Comparison of ENCODE assay signal across 10 cellular contexts in the genomic region with DNA sequence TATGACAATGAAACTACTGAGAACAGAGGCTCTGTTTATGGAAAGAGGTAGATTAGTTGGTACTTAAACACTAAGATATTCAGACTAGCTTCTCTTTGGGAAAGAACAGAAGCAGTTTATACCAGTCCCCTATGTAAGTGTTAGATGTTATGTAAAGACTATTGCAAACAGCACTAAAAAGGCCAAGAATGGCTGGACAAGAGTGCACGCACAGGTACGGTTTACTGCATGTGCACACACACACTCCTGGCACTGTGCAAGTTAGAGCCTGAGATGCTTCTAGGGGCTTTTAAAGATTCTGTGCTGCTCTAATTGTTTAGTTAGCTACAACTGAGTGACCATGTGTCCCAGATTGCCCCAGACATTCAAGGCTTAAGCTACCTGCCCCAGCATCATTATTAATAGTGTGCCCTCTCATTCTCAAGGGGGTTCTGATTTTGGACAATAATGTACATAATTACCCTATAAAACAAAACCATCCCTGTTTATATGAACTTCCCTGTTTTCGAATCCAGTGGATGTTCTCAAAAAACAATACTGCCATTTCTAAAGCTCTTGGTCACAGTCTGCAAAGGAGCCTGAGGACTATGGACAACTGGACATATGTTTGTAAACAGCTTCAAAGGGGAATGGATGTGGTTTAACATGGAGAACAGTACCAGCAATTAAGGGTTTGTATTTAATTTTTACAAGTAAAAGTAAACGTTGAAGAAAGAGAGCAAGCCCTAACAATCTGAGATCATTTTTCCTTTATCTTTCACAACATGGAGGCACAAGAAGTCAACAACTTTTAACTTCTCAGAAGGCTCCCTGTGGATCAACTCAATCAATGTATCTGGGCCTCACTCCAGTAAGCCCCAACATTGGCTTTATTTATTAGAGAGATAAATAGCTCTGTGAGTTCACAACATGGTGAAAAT. TPM values are rescaled to one million over a fixed set of nuclear protein-coding genes. Genes with fewer than 3 reads are reported as not detected.
A peak's percentile ranks its signal among the peaks of the same experiment; 100 is the strongest.
DNase-seq lines count a peak whose midpoint lies in the region; ATAC-seq, FAIRE-seq and TF ChIP-seq lines count a peak whose summit lies in the region.
"Had no signal": no experiment of that assay in that cellular context is flagged by ENCODE, and none has a peak within 500 bp of the region (broad histone marks: within the 10 kb centered on the region; RNA-seq: fewer than 3 reads in every experiment).

No MANE protein-coding gene starts in this region.

- BruUV-seq in OCI-LY7 (replicated peaks; lab: Mats Ljungman, UMichigan): no TSS peak
- BruUV-seq in endothelial cell of umbilical vein (replicated peaks; lab: Mats Ljungman, UMichigan): no TSS peak

- no peak for TF ChIP-seq POLR2A in endothelial cell of umbilical vein (IDR thresholded peaks at IDR 0.05; ENCODE audit: low read depth, low read length)

- H4K20me1 ChIP-seq in OCI-LY7 (ENCODE audit: insufficient read depth, low read length) (peaks cover 46% of the 10 kb centered on the region), endothelial cell of umbilical vein (replicated peaks; ENCODE audit: control insufficient read depth, extremely low read depth, insufficient read depth, low read length) (peaks cover 2% of the 10 kb centered on the region)

- H3K4me3 Mint-ChIP-seq in CD4-positive, alpha-beta T cell: peak overlapping the region; percentile 95

- peak; percentile 38 for FAIRE-seq in endothelial cell of umbilical vein (lab: Jason Lieb, UNC)
- FAIRE-seq: TTC549 had no signal

- no peaks in the 10 kb centered on the region for H3K9me2 ChIP-seq in OCI-LY7 (ENCODE audit: insufficient read depth, low read length)

- no peaks in the 10 kb centered on the region for H3K27me3 ChIP-seq in CD4-positive, alpha-beta T cell (ENCODE audit: control insufficient read depth, insufficient read depth, low read length)
- H3K27me3 ChIP-seq in endothelial cell of umbilical vein (ENCODE audit: control insufficient read depth in 2 of 2, insufficient read depth in 2 of 2, low read length in 2 of 2) (peaks cover 12 to 19% of the 10 kb centered on the region in 2 experiments), parathyroid adenoma (ENCODE audit: control insufficient read depth, insufficient read depth, low read length) (no peaks in the 10 kb centered on the region)

- CTCF ChIA-PET in CD4-positive, alpha-beta T cell (lab: Charles Lee): interaction anchor here (1.5 to 2.0 kb wide), 3 partner anchors 19 to 56 kb away, joined by 5 to 7 read pairs (median 6); no protein-coding TSS in a partner anchor
- CTCF ChIA-PET in OCI-LY7 (lab: Charles Lee; ENCODE audit: unreplicated experiment) (no interaction called here), endothelial cell of umbilical vein (lab: Charles Lee) (interaction anchor here (1.1 to 2.2 kb wide), 7 partner anchors 9 to 523 kb away, joined by 3 to 7 read pairs (median 4); no protein-coding TSS in a partner anchor)

- TF ChIP-seq CTCF in CD4-positive, alpha-beta T cell (IDR thresholded peaks at IDR 0.05): no peak
- no peak for TF ChIP-seq CTCF in OCI-LY7 (conservative IDR thresholded peaks at IDR 0.05; ENCODE audit: low read length)
- no peak for TF ChIP-seq CTCF in endothelial cell of umbilical vein (IDR thresholded peaks at IDR 0.05; ENCODE audit: extremely low read depth in 1 of 2, insufficient read depth in 1 of 2, low read depth in 1 of 2, low read length in 2 of 2)
- no peak for TF ChIP-seq CTCF in parathyroid adenoma (IDR thresholded peaks at IDR 0.05)

- H3K9me3 ChIP-seq in CD4-positive, alpha-beta T cell (ENCODE audit: control insufficient read depth, low read length): no peaks in the 10 kb centered on the region
- H3K9me3 ChIP-seq in OCI-LY7 (ENCODE audit: low read length) (no peaks in the 10 kb centered on the region), endothelial cell of umbilical vein (replicated peaks; ENCODE audit: control insufficient read depth, insufficient read depth, low read length) (no peaks in the 10 kb centered on the region), parathyroid adenoma (ENCODE audit: control insufficient read depth, low read length) (no peaks in the 10 kb centered on the region)

- DNase-seq in CD4-positive, alpha-beta T cell: no peak
- DNase-seq in OCI-LY7 (ENCODE audit: low spot score) (no peak), endothelial cell of umbilical vein (ENCODE audit: low read depth, low spot score) (peak; percentile 11), sciatic nerve (ENCODE audit: low spot score) (no peak), NCI-H2227 treated with DMSO at 0.1 percent for 48 hours (lab: John Stamatoyannopoulos, UW) (no peak)
- DNase-seq in stimulated activated CD4-positive, alpha-beta T cell treated with anti-CD3 and anti-CD28 coated beads, Interleukin-2, amount 100 ng/mL, for 24 hours: no peak

- peaks cover 57% of the 10 kb centered on the region for H3K4me1 Mint-ChIP-seq in CD4-positive, alpha-beta T cell (ENCODE audit: low read depth)

- H3K4me1 ChIP-seq in OCI-LY7 (ENCODE audit: insufficient read depth, low read length, poor library complexity, severe bottlenecking) (peaks cover 61% of the 10 kb centered on the region), endothelial cell of umbilical vein (ENCODE audit: control insufficient read depth, extremely low read depth, insufficient read depth, low read length) (peaks cover 20% of the 10 kb centered on the region), parathyroid adenoma (peaks cover 14% of the 10 kb centered on the region)

- peak overlapping the region; percentile 95 for H3K27ac Mint-ChIP-seq in CD4-positive, alpha-beta T cell

- no peaks in the 10 kb centered on the region for H3K9me3 Mint-ChIP-seq in CD4-positive, alpha-beta T cell

- H3K4me2 ChIP-seq in OCI-LY7 (ENCODE audit: low read length) (peak overlapping the region; percentile 86), endothelial cell of umbilical vein (ENCODE audit: insufficient read depth, low read length) (peak overlapping the region; percentile 95), parathyroid adenoma (ENCODE audit: low read length) (peak overlapping the region; percentile 91)

- peak overlapping the region; percentile 81 for H3K4me3 ChIP-seq in OCI-LY7 (ENCODE audit: low read depth, low read length, poor library complexity, severe bottlenecking)
- H3K4me3 ChIP-seq in endothelial cell of umbilical vein (replicated peaks in 1 of 3; ENCODE audit: insufficient read depth in 1 of 3, low read depth in 1 of 3, low read length in 3 of 3): peak overlapping the region; percentile 54 to 91 (median 65)
- peak overlapping the region; percentile 77 for H3K4me3 ChIP-seq in parathyroid adenoma (ENCODE audit: low read depth, low read length)

- intact Hi-C loops in CD4-positive, alpha-beta T cell (cut with DNase I, micrococcal nuclease): loop anchor here (2.0 to 10.0 kb wide), 8 partner anchors 23 to 971 kb away; partner anchors contain the start of genes ELMOD2 (in 1 of the 2), MAML3 (in 1 of the 2), NAA15 (in 1 of the 2) and NDUFC1 (in 1 of the 2)
- intact Hi-C loops in OCI-LY7 (cut with micrococcal nuclease; ENCODE audit: unreplicated experiment): loop anchor here (10.0 kb wide), 2 partner anchors 1071 to 1201 kb away; partner anchors contain the start of gene TBC1D9
- intact Hi-C loops in endothelial cell of umbilical vein (cut with micrococcal nuclease): loop anchor here (2.0 kb wide), 1 partner anchor 135 kb away; no protein-coding TSS in a partner anchor
- intact Hi-C loops in sciatic nerve (cut with DNase I): no loop called here

- POLR2A ChIA-PET in CD4-positive, alpha-beta T cell (lab: Charles Lee): interaction anchor here (0.7 to 4.7 kb wide), 12 partner anchors 10 to 821 kb away, joined by 3 to 67 read pairs (median 12); partner anchors contain the start of genes ELF2, MAML3, MGST2 and NAA15
- POLR2A ChIA-PET in OCI-LY7 (lab: Charles Lee) (interaction anchor here (0.6 to 2.4 kb wide), 8 partner anchors 10 to 1299 kb away, joined by 3 to 11 read pairs (median 3); no protein-coding TSS in a partner anchor), endothelial cell of umbilical vein (lab: Charles Lee) (interaction anchor here (0.7 to 1.1 kb wide), 2 partner anchors 9 to 57 kb away, joined by 3 to 9 read pairs; no protein-coding TSS in a partner anchor)

- H3K27ac ChIP-seq in CD4-positive, alpha-beta T cell (ENCODE audit: low read depth, low read length): no peak overlapping the region
- peak overlapping the region; percentile 87 for H3K27ac ChIP-seq in OCI-LY7 (ENCODE audit: low read depth, low read length, poor library complexity, severe bottlenecking)
- peak overlapping the region; percentile 77 for H3K27ac ChIP-seq in endothelial cell of umbilical vein (ENCODE audit: insufficient read depth, low read depth, low read length)
- H3K27ac ChIP-seq in parathyroid adenoma: peak overlapping the region; percentile 88
- H3K27ac ChIP-seq: HL-60 had no signal

- H3K36me3 ChIP-seq in OCI-LY7 (ENCODE audit: insufficient read depth, low read length) (peaks cover 15% of the 10 kb centered on the region), endothelial cell of umbilical vein (ENCODE audit: control insufficient read depth in 2 of 2, extremely low read depth in 1 of 2, insufficient read depth in 2 of 2, low read length in 2 of 2) (no peaks in the 10 kb centered on the region), parathyroid adenoma (ENCODE audit: control insufficient read depth, insufficient read depth, low read length) (no peaks in the 10 kb centered on the region)

- H3K27me3 Mint-ChIP-seq in CD4-positive, alpha-beta T cell: peaks cover 9% of the 10 kb centered on the region

- dilution Hi-C loops in endothelial cell of umbilical vein (cut with MboI; ENCODE audit: extremely low pct_ligation_motif_present, low sequenced_read_pairs): no loop called here

- no peak overlapping the region for H2AFZ ChIP-seq in OCI-LY7 (ENCODE audit: low read length)
- H2AFZ ChIP-seq in endothelial cell of umbilical vein (ENCODE audit: low read depth, low read length): no peak overlapping the region
- H2AFZ ChIP-seq in parathyroid adenoma: no peak overlapping the region

- no peaks in the 10 kb centered on the region for H3K9me1 ChIP-seq in endothelial cell of umbilical vein (replicated peaks; ENCODE audit: control insufficient read depth, extremely low read depth, insufficient read depth, low read length)

- H3K79me2 ChIP-seq in OCI-LY7 (ENCODE audit: insufficient read depth, low read depth, low read length) (peaks cover 62% of the 10 kb centered on the region), endothelial cell of umbilical vein (ENCODE audit: control insufficient read depth, insufficient read depth, low read length) (peaks cover 53% of the 10 kb centered on the region), parathyroid adenoma (no peaks in the 10 kb centered on the region)

- peak overlapping the region; percentile 96 for H3K9ac ChIP-seq in endothelial cell of umbilical vein (replicated peaks; ENCODE audit: extremely low read depth, insufficient read depth, low read length)
- H3K9ac ChIP-seq in parathyroid adenoma: no peak overlapping the region

- peaks cover 19% of the 10 kb centered on the region for H3K36me3 Mint-ChIP-seq in CD4-positive, alpha-beta T cell (ENCODE audit: low read depth)

- ATAC-seq in CD4-positive, alpha-beta T cell (ENCODE audit: poor library complexity): no peak
- ATAC-seq in sciatic nerve (no peak), HG02938 (IDR thresholded peaks at IDR 0.05; ENCODE audit: unreplicated experiment) (no peak)

RNA-seq across cellular contexts. Expression of gene SETD7, which starts 2.0 kb away (rescaled TPM):
- 10 to 100 TPM; 23.1 to 23.5 TPM for total RNA-seq in CD4-positive, alpha-beta T cell
- 17.6 and 21.0 TPM in 2 replicates for total RNA-seq in OCI-LY7 (2014; rRNA removed; shearing (Covaris generic))
- total RNA-seq in OCI-LY7 (2022): 35.6 and 37.3 TPM in 2 replicates
- 36.4 and 39.9 TPM in 2 replicates for total RNA-seq in endothelial cell of umbilical vein
- 11.7 and 18.8 TPM in 2 replicates for polyA plus RNA-seq in endothelial cell of umbilical vein
- 13.2 and 14.9 TPM in 2 replicates for polyA plus RNA-seq in endothelial cell of umbilical vein (2011; cell fraction: cytosol; rRNA removed)
- polyA plus RNA-seq in endothelial cell of umbilical vein (2011; cell fraction: nucleus; rRNA removed): 14.8 and 15.7 TPM in 2 replicates
- 30.1 and 38.2 TPM in 2 replicates for polyA plus RNA-seq in endothelial cell of umbilical vein (2012)
- 48.9 and 51.7 TPM in 2 replicates for polyA minus RNA-seq in endothelial cell of umbilical vein
- 25.0 TPM for polyA minus RNA-seq in endothelial cell of umbilical vein (2011; cell fraction: cytosol; rRNA and poly(A)+ RNA removed)
- 19.5 and 23.6 TPM in 2 replicates for polyA minus RNA-seq in endothelial cell of umbilical vein (2011; cell fraction: nucleus; rRNA and poly(A)+ RNA removed)
- total RNA-seq in sciatic nerve: 56.9 TPM
